In genomic region chr1:175003521-175003920, GRCh38 we compare ENCODE assay signal across 16 cellular contexts. TPM values are rescaled to one million over a fixed set of nuclear protein-coding genes. Genes with fewer than 3 reads are reported as not detected.
DNase-seq lines count a peak whose midpoint lies in the region; ATAC-seq and TF ChIP-seq lines count a peak whose summit lies in the region.
"Had no signal": no experiment of that assay in that cellular context is flagged by ENCODE, and none has a peak within 500 bp of the region (broad histone marks: within the 10 kb centered on the region; RNA-seq: fewer than 3 reads in every experiment).

No MANE protein-coding gene starts in this region.

- no peak for TF ChIP-seq POLR2A in esophagus muscularis mucosa (IDR thresholded peaks at IDR 0.05; ENCODE audit: low read depth)
- TF ChIP-seq POLR2A in upper lobe of left lung (IDR thresholded peaks at IDR 0.05) = no peak

- DNase-seq in T-helper 2 cell treated with Interferon-gamma antibody and Interleukin-4, amounts not matched to agents 5 μg/mL and 100 μg/mL, for 36 hours (ENCODE audit: low spot score) = no peak
- DNase-seq in T-helper 2 cell = no peak
- no peak for DNase-seq in neural crest cell (ENCODE audit: low read depth, low spot score)
- DNase-seq in substantia nigra (lab: John Stamatoyannopoulos, UW) = no peak
- DNase-seq in esophagus muscularis mucosa (ENCODE audit: extremely low spot score) = no peak
- DNase-seq in upper lobe of left lung = no peak
- DNase-seq: 8988T; activated CD8-positive, alpha-beta memory T cell treated with anti-CD3 and anti-CD28 coated beads for 24 hours; amygdala; heart left ventricle; NCI-H2029; stimulated activated CD4-positive, alpha-beta T cell treated with anti-CD3 and anti-CD28 coated beads, Interleukin-4, amount 100 ng/mL, for 24 hours; stimulated activated naive B cell treated with anti-CD40 and anti-IgM and Interleukin-4, amounts not matched to agents 10 μg/mL and 1 μg/mL and 100 μg/mL, for 72 hours; T-helper 9 cell had no signal

- intact Hi-C loops in esophagus muscularis mucosa (cut with DNase I) = no loop called here

- peak overlapping the region; percentile 24 for H3K4me3 Mint-ChIP-seq in T-helper 2 cell treated with Interferon-gamma antibody and Interleukin-4, amounts not matched to agents 5 μg/mL and 100 μg/mL, for 36 hours
- H3K4me3 Mint-ChIP-seq in activated naive CD8-positive, alpha-beta T cell = peak overlapping the region; percentile 28
- H3K4me3 Mint-ChIP-seq in neural crest cell = peak overlapping the region; percentile 28

- no peaks in the 10 kb centered on the region for H3K9me3 Mint-ChIP-seq in T-helper 2 cell treated with Interferon-gamma antibody and Interleukin-4, amounts not matched to agents 5 μg/mL and 100 μg/mL, for 36 hours
- H3K9me3 Mint-ChIP-seq in activated naive CD8-positive, alpha-beta T cell (ENCODE audit: low read depth) = no peaks in the 10 kb centered on the region
- no peaks in the 10 kb centered on the region for H3K9me3 Mint-ChIP-seq in neural crest cell
- H3K9me3 Mint-ChIP-seq: stimulated activated naive B cell treated with anti-CD40 and anti-IgM and Interleukin-4, amounts not matched to agents 10 μg/mL and 1 μg/mL and 100 μg/mL, for 72 hours had no signal

- H3K4me1 Mint-ChIP-seq in T-helper 2 cell treated with Interferon-gamma antibody and Interleukin-4, amounts not matched to agents 5 μg/mL and 100 μg/mL, for 36 hours (ENCODE audit: low read depth) = peaks cover 40% of the 10 kb centered on the region
- H3K4me1 Mint-ChIP-seq in activated naive CD8-positive, alpha-beta T cell (ENCODE audit: low read depth) = peaks cover 51% of the 10 kb centered on the region
- peaks cover 23% of the 10 kb centered on the region for H3K4me1 Mint-ChIP-seq in neural crest cell

- CTCF ChIA-PET in HEK293 (lab: Yijun Ruan, JAX) = interaction anchor here (1.0 kb wide), 1 partner anchor 149 kb away, joined by 4 read pairs; no protein-coding TSS in a partner anchor

- peaks cover 40% of the 10 kb centered on the region for H3K36me3 Mint-ChIP-seq in T-helper 2 cell treated with Interferon-gamma antibody and Interleukin-4, amounts not matched to agents 5 μg/mL and 100 μg/mL, for 36 hours (ENCODE audit: low read depth)
- peaks cover 13% of the 10 kb centered on the region for H3K36me3 Mint-ChIP-seq in activated naive CD8-positive, alpha-beta T cell
- H3K36me3 Mint-ChIP-seq in neural crest cell (ENCODE audit: low read depth) = peaks cover 10% of the 10 kb centered on the region

- peaks cover 11 to 41% of the 10 kb centered on the region in 2 experiments for H3K36me3 ChIP-seq in HEK293 (ENCODE audit: control insufficient read depth in 2 of 2, insufficient read depth in 1 of 2, low read length in 2 of 2)
- peaks cover 0 to 41% (median 28%) of the 10 kb centered on the region in 4 donors for H3K36me3 ChIP-seq in esophagus muscularis mucosa
- peaks cover 1 to 36% (median 8%) of the 10 kb centered on the region in 4 donors for H3K36me3 ChIP-seq in upper lobe of left lung

- H3K4me1 ChIP-seq in HEK293 (ENCODE audit: control insufficient read depth, insufficient read depth, low read length) (no peaks in the 10 kb centered on the region), esophagus muscularis mucosa (peaks cover 11 to 44% (median 38%) of the 10 kb centered on the region in 4 donors), upper lobe of left lung (peaks cover 21 to 39% (median 29%) of the 10 kb centered on the region in 4 donors)

- peak overlapping the region; percentile 60 for H3K27ac Mint-ChIP-seq in T-helper 2 cell treated with Interferon-gamma antibody and Interleukin-4, amounts not matched to agents 5 μg/mL and 100 μg/mL, for 36 hours
- peak overlapping the region; percentile 28 for H3K27ac Mint-ChIP-seq in activated naive CD8-positive, alpha-beta T cell
- H3K27ac Mint-ChIP-seq in neural crest cell (ENCODE audit: unreplicated experiment) = no peak overlapping the region
- H3K27ac Mint-ChIP-seq: stimulated activated naive B cell treated with anti-CD40 and anti-IgM and Interleukin-4, amounts not matched to agents 10 μg/mL and 1 μg/mL and 100 μg/mL, for 72 hours had no signal

- no peak for ATAC-seq in upper lobe of left lung (ENCODE audit: low FRiP score in 2 of 2)
- ATAC-seq: heart left ventricle; stimulated activated naive B cell treated with anti-CD40 and anti-IgM and Interleukin-4, amounts not matched to agents 10 μg/mL and 1 μg/mL and 100 μg/mL, for 72 hours had no signal

- WGBS in esophagus muscularis mucosa = 56% methylated on average over 2 of the region's 2 CpGs
- 70 to 75% methylated on average over 2 of the region's 2 CpGs for WGBS in upper lobe of left lung, 2 donors

- H3K27me3 ChIP-seq in esophagus muscularis mucosa (no peaks in the 10 kb centered on the region), upper lobe of left lung (no peaks in the 10 kb centered on the region)
- H3K27me3 ChIP-seq: heart left ventricle had no signal

- H3K4me3 ChIP-seq in HEK293 (ENCODE audit: low read depth, low read length) = no peak overlapping the region
- no peak overlapping the region for H3K4me3 ChIP-seq in esophagus muscularis mucosa
- H3K4me3 ChIP-seq in upper lobe of left lung = no peak overlapping the region
- H3K4me3 ChIP-seq: heart left ventricle had no signal

- no peak overlapping the region for H3K27ac ChIP-seq in HEK293 (ENCODE audit: extremely low read depth, low read depth, low read length)
- no peak overlapping the region for H3K27ac ChIP-seq in substantia nigra (ENCODE audit: low read depth, low read length, poor library complexity, severe bottlenecking)
- H3K27ac ChIP-seq in esophagus muscularis mucosa (replicated peaks in 1 of 4) = no peak overlapping the region
- H3K27ac ChIP-seq in upper lobe of left lung = no peak overlapping the region
- H3K27ac ChIP-seq: heart left ventricle had no signal

- POLR2A ChIA-PET in HEK293 (lab: Yijun Ruan, JAX) = interaction anchor here (2.9 kb wide), 1 partner anchor 19 kb away, joined by 10 read pairs; the partner anchor contains the start of gene MRPS14

- TF ChIP-seq EP300 in esophagus muscularis mucosa (IDR thresholded peaks at IDR 0.05) = no peak
- TF ChIP-seq EP300 in upper lobe of left lung (IDR thresholded peaks at IDR 0.05) = no peak

- no peaks in the 10 kb centered on the region for H3K27me3 Mint-ChIP-seq in T-helper 2 cell treated with Interferon-gamma antibody and Interleukin-4, amounts not matched to agents 5 μg/mL and 100 μg/mL, for 36 hours (ENCODE audit: low read depth)
- no peaks in the 10 kb centered on the region for H3K27me3 Mint-ChIP-seq in activated naive CD8-positive, alpha-beta T cell
- no peaks in the 10 kb centered on the region for H3K27me3 Mint-ChIP-seq in neural crest cell (ENCODE audit: low read depth)
- H3K27me3 Mint-ChIP-seq: stimulated activated naive B cell treated with anti-CD40 and anti-IgM and Interleukin-4, amounts not matched to agents 10 μg/mL and 1 μg/mL and 100 μg/mL, for 72 hours had no signal

- H3K9me3 ChIP-seq in HEK293 (ENCODE audit: control insufficient read depth, insufficient read depth, low read depth, low read length) = no peaks in the 10 kb centered on the region
- H3K9me3 ChIP-seq in esophagus muscularis mucosa = no peaks in the 10 kb centered on the region
- no peaks in the 10 kb centered on the region for H3K9me3 ChIP-seq in upper lobe of left lung
- H3K9me3 ChIP-seq: heart left ventricle had no signal

- TF ChIP-seq CTCF in HEK293 (tag by site-specific recombination; IDR thresholded peaks at IDR 0.05) = no peak
- TF ChIP-seq CTCF in neural crest cell (conservative IDR thresholded peaks at IDR 0.05) = no peak
- no peak for TF ChIP-seq CTCF in esophagus muscularis mucosa (IDR thresholded peaks at IDR 0.05)
- no peak for TF ChIP-seq CTCF in upper lobe of left lung (IDR thresholded peaks at IDR 0.05)

TF ChIP-seq in HEK293, 187 proteins besides CTCF, POLR2A, EP300 and RAD21:
- TF ChIP-seq ZNF585B (tag by site-specific recombination; IDR thresholded peaks at IDR 0.05) = no peak
- peak; percentile 66 for TF ChIP-seq PRDM6 (tag by site-specific recombination; IDR thresholded peaks at IDR 0.05)
- TF ChIP-seq ZIC2 (tag by site-specific recombination; IDR thresholded peaks at IDR 0.05) = no peak
TF ChIP-seq in HEK293: peak in this region for 1.

RNA-seq across cellular contexts. Expression of gene CACYBP, which starts 3.8 kb away (rescaled TPM):
- total RNA-seq in neural crest cell = 172 and 173 TPM in 2 replicates
- total RNA-seq in esophagus muscularis mucosa = 100 to 1,000 TPM in 2 of 4 donors, 10 to 100 TPM in 2; 48.5 to 125 (median 94.7) TPM
- 10 to 100 TPM; 25.1 to 84.7 (median 50.1) TPM for total RNA-seq in upper lobe of left lung

RNA-seq across cellular contexts. Expression of gene MRPS14, which starts 19.7 kb away (rescaled TPM):
- total RNA-seq in neural crest cell (34.4 and 37.6 TPM in 2 replicates), esophagus muscularis mucosa (10 to 100 TPM; 17.9 to 31.1 (median 26.1) TPM), upper lobe of left lung (10 to 100 TPM; 11.5 to 28.9 (median 18.8) TPM)
